ENCODE assay signal across 1 cellular context in genomic region chr14:103086771-103087342, GRCh38.
TF ChIP-seq lines count a peak whose summit lies in the region.

No MANE protein-coding gene starts in this region.

TF ChIP-seq in H1, 55 proteins besides CTCF, POLR2A, EP300 and RAD21:
- TF ChIP-seq CBX8 (IDR thresholded peaks at IDR 0.05; ENCODE audit: borderline replicate concordance, low read depth, low read length) (no peak), BCL11A (IDR thresholded peaks at IDR 0.05; ENCODE audit: low read depth in 2 of 2, low read length in 2 of 2) (no peak), TAF7 (optimal IDR thresholded peaks at IDR 0.05; ENCODE audit: borderline replicate concordance, low read depth, low read length) (no peak), NRF1 (IDR thresholded peaks at IDR 0.05; ENCODE audit: low read depth, low read length) (no peak), CEBPB (IDR thresholded peaks at IDR 0.05; ENCODE audit: low read depth, low read length) (no peak), SP4 (IDR thresholded peaks at IDR 0.05; ENCODE audit: low read length) (no peak), JUND (IDR thresholded peaks at IDR 0.05; ENCODE audit: low read length) (no peak)
